In genomic region chr11:65422104-65422632, GRCh38 we compare ENCODE assay signal across 8 cellular contexts. TPM values are rescaled to one million over a fixed set of nuclear protein-coding genes. Genes with fewer than 3 reads are reported as not detected.
DNase-seq lines count a peak whose midpoint lies in the region; ATAC-seq and TF ChIP-seq lines count a peak whose summit lies in the region.

No MANE protein-coding gene starts in this region.

- ATAC-seq in RWPE2 (ENCODE audit: low read depth) = no peak

- H3K4me1 Mint-ChIP-seq in nephron = peaks cover 85% of the 10 kb centered on the region

- H3K27me3 Mint-ChIP-seq in nephron (ENCODE audit: low read depth) = no peaks in the 10 kb centered on the region

- DNase-seq in NCI-H187 (lab: John Stamatoyannopoulos, UW) (peak; percentile 61 to 86), NCI-H187 treated with DMSO at 0.1 percent for 48 hours (lab: John Stamatoyannopoulos, UW) (no peak), HuH-7 (ENCODE audit: low spot score) (peak; percentile 54), RWPE2 (ENCODE audit: low spot score) (peak; percentile 97), fibroblast of the aortic adventitia (ENCODE audit: low read depth) (peak; percentile 98)
- DNase-seq in activated effector memory CD4-positive, alpha-beta T cell treated with anti-CD3 and anti-CD28 coated beads, Interleukin-2, amount 50 U/mL, for 16 hours = peak; percentile 97
- DNase-seq in stimulated activated naive CD4-positive, alpha-beta T cell (lab: John Stamatoyannopoulos, UW) = peak; percentile 68 to 89 (median 86)

- TF ChIP-seq CTCF in RWPE2 (IDR thresholded peaks at IDR 0.05; ENCODE audit: poor library complexity, severe bottlenecking) = no peak
- TF ChIP-seq CTCF in fibroblast of the aortic adventitia (IDR thresholded peaks at IDR 0.05; ENCODE audit: insufficient read depth, low read length) = no peak
- TF ChIP-seq CTCF in nephron (IDR thresholded peaks at IDR 0.05; ENCODE audit: unreplicated experiment in 3 of 3) = no peak

- H3K27ac Mint-ChIP-seq in nephron = peak overlapping the region; percentile 99 to 100 (median 99)

- peaks cover 44% of the 10 kb centered on the region for H3K36me3 ChIP-seq in RWPE2 (ENCODE audit: low read depth)

- H3K27ac ChIP-seq in RWPE2 (ENCODE audit: poor library complexity, severe bottlenecking) = peak overlapping the region; percentile 97

- no peaks in the 10 kb centered on the region for H3K27me3 ChIP-seq in RWPE2 (ENCODE audit: insufficient read depth, poor library complexity, severe bottlenecking)

- peaks cover 32% of the 10 kb centered on the region for H3K4me1 ChIP-seq in RWPE2 (ENCODE audit: insufficient read depth, poor library complexity, severe bottlenecking)

- H3K36me3 Mint-ChIP-seq in nephron (ENCODE audit: low read depth) = peaks cover 20% of the 10 kb centered on the region

- H3K9me3 ChIP-seq in RWPE2 (ENCODE audit: severe bottlenecking) = no peaks in the 10 kb centered on the region

- peak overlapping the region; percentile 91 to 99 (median 92) for H3K4me3 Mint-ChIP-seq in nephron

- H3K9me3 Mint-ChIP-seq in nephron = no peaks in the 10 kb centered on the region

- H3K4me3 ChIP-seq in RWPE2 (ENCODE audit: severe bottlenecking) = peak overlapping the region; percentile 76
- H3K4me3 ChIP-seq in fibroblast of the aortic adventitia (ENCODE audit: low read depth, low read length) = peak overlapping the region; percentile 81

RNA-seq across cellular contexts. Expression of gene NEAT1, which starts 0.4 kb away (rescaled TPM):
- 527 and 883 TPM in 2 replicates for total RNA-seq in fibroblast of the aortic adventitia (ENCODE audit: low replicate concordance)

RNA-seq across cellular contexts. Expression of gene FRMD8, which starts 35.7 kb away (rescaled TPM):
- 42.7 and 172 TPM in 2 replicates for total RNA-seq in fibroblast of the aortic adventitia (ENCODE audit: low replicate concordance)

RNA-seq across cellular contexts. Expression of gene SLC25A45, which starts 39.7 kb away (rescaled TPM):
- total RNA-seq in fibroblast of the aortic adventitia (ENCODE audit: low replicate concordance) = 0.41 and 5.8 TPM in 2 replicates
